In the genomic region with DNA sequence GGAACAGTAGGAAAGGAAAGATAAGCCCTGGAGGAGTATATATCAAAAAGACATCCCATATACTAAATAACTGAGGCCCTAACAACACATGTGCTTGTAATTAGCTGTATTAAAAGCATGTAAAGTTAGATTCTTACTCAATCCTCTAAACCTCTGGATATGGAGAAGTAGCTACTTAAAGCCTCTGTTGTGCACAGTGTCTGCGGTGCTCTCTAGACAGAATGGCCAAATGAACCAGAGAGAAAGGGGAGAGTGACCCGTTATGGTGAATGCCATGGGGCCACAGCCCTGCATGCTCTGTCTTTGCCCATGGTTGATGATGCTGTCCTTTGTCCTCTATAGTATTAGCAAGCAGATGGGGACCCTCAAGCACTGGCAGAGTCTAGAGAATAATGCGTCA, we compare ENCODE assay signal across 1 cellular context.
TF ChIP-seq lines count a peak whose summit lies in the region.

No MANE protein-coding gene starts in this region.

TF ChIP-seq in H1, 55 proteins besides CTCF, POLR2A, EP300 and RAD21:
- TF ChIP-seq NANOG (IDR thresholded peaks at IDR 0.05; ENCODE audit: insufficient read depth, low read depth, low read length, poor library complexity, severe bottlenecking) (no peak), SIX5 (IDR thresholded peaks at IDR 0.05; ENCODE audit: low read depth, low read length) (no peak), CREB1 (IDR thresholded peaks at IDR 0.05) (no peak), GABPA (IDR thresholded peaks at IDR 0.05; ENCODE audit: borderline replicate concordance, insufficient read depth, low read length) (no peak), ZNF274 (IDR thresholded peaks at IDR 0.05; ENCODE audit: borderline replicate concordance, extremely low read depth, low read length) (no peak)
